7 cellular contexts compared by ENCODE assay signal in the genomic region with DNA sequence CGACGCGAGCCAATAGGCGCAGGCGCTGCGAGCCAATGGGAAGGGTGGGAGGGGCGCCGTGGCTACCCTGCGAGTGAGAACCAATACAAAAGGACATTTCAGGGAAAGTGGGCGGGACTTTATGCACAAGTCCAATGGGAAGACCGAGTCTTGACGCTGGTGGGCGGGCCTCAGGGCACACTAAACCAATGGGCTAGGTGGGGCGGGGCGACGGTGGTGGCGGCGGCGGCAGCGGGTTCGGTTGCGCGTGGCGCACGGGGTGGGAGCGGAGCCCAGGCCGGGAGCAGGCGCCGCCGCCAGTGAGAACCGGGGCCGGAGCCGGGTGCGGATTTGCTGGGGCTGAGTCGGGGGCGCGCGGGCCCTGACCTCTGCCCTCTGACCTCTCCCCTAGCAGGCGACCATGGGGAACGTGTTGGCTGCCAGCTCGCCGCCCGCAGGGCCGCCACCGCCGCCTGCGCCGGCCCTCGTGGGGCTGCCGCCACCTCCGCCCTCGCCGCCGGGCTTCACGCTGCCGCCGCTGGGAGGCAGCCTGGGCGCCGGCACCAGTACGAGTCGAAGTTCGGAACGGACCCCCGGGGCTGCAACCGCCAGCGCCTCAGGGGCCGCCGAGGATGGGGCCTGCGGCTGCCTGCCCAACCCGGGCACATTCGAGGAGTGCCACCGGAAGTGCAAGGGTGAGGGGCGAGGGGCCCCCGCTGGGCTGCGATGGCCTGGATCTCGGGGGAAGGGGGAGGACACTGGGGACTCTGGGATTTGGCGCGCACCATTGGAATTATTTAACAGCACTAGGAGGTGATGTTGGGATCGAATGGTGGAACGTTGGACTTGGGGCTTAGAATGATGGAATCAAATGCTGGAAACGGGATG. TPM values are rescaled to one million over a fixed set of nuclear protein-coding genes. Genes with fewer than 3 reads are reported as not detected.
DNase-seq lines count a peak whose midpoint lies in the region; ATAC-seq and TF ChIP-seq lines count a peak whose summit lies in the region.

TOMM40 (plus strand) TSS at position 239 of the 867 bp plus-strand sequence; CDS start at position 401, 162 bp downstream.

- intact Hi-C loops in uterus (cut with DNase I; ENCODE audit: low total_unique reads): no loop called here

- no peaks in the 10 kb centered on the region for H3K27me3 ChIP-seq in uterus

- peak; percentile 70 for ATAC-seq in HG02840 (IDR thresholded peaks at IDR 0.05; ENCODE audit: low FRiP score, unreplicated experiment)
- no peak for ATAC-seq in activated CD8-positive, alpha-beta memory T cell treated with anti-CD3 and anti-CD28 coated beads, Interleukin-2, amount 10 ng/mL, durations not matched to agents 7 days and 5 days

- peaks cover 38% of the 10 kb centered on the region for H3K4me1 Mint-ChIP-seq in activated CD8-positive, alpha-beta memory T cell treated with anti-CD3 and anti-CD28 coated beads, Interleukin-2, amount 10 ng/mL, durations not matched to agents 7 days and 5 days

- TF ChIP-seq POLR2A in uterus (IDR thresholded peaks at IDR 0.05): peak in 1 of 2 donors; percentile 37

- H3K4me1 ChIP-seq in uterus: peaks cover 4 to 14% of the 10 kb centered on the region in 2 donors

- H3K4me3 Mint-ChIP-seq in activated CD8-positive, alpha-beta memory T cell treated with anti-CD3 and anti-CD28 coated beads, Interleukin-2, amount 10 ng/mL, durations not matched to agents 7 days and 5 days: peak within 1 kb of the TSS; percentile 90

- peak within 1 kb of the TSS; percentile 85 to 96 for H3K27ac ChIP-seq in uterus

- H3K9me3 ChIP-seq in uterus: no peaks in the 10 kb centered on the region

- H3K4me3 ChIP-seq in GM12875 (ENCODE audit: low read depth, low read length) (peak within 1 kb of the TSS; percentile 89), fibroblast of pulmonary artery (replicated peaks; ENCODE audit: low read depth, low read length) (peak within 1 kb of the TSS; percentile 80), uterus (peak within 1 kb of the TSS; percentile 53 to 86)

- 0 out of 2 replicates have a peak, but pooled peaks have one; percentile 1 for TF ChIP-seq CTCF in GM12875 (IDR thresholded peaks at IDR 0.05; ENCODE audit: borderline replicate concordance, insufficient read depth, low read depth, low read length)
- TF ChIP-seq CTCF in fibroblast of pulmonary artery (IDR thresholded peaks at IDR 0.05; ENCODE audit: low read length, missing control alignments): no peak
- TF ChIP-seq CTCF in uterus (IDR thresholded peaks at IDR 0.05): peak in 1 of 4 experiments; percentile 2

- no peaks in the 10 kb centered on the region for H3K9me3 Mint-ChIP-seq in activated CD8-positive, alpha-beta memory T cell treated with anti-CD3 and anti-CD28 coated beads, Interleukin-2, amount 10 ng/mL, durations not matched to agents 7 days and 5 days (ENCODE audit: low read depth)

- DNase-seq in NCI-H2196 treated with DMSO at 0.1 percent for 48 hours (lab: John Stamatoyannopoulos, UW; ENCODE audit: unreplicated experiment) (peak; percentile 100), fibroblast of pulmonary artery (ENCODE audit: low read depth) (peak; percentile 100), non-pigmented ciliary epithelial cell (ENCODE audit: low read depth) (peak; percentile 98), uterus (peak in 1 of 2 donors; percentile 100)
- DNase-seq in activated CD8-positive, alpha-beta memory T cell treated with anti-CD3 and anti-CD28 coated beads, Interleukin-2, amount 10 ng/mL, durations not matched to agents 7 days and 5 days: peak; percentile 58

- no peaks in the 10 kb centered on the region for H3K27me3 Mint-ChIP-seq in activated CD8-positive, alpha-beta memory T cell treated with anti-CD3 and anti-CD28 coated beads, Interleukin-2, amount 10 ng/mL, durations not matched to agents 7 days and 5 days

- peaks cover 34% of the 10 kb centered on the region for H3K36me3 Mint-ChIP-seq in activated CD8-positive, alpha-beta memory T cell treated with anti-CD3 and anti-CD28 coated beads, Interleukin-2, amount 10 ng/mL, durations not matched to agents 7 days and 5 days

- H3K27ac Mint-ChIP-seq in activated CD8-positive, alpha-beta memory T cell treated with anti-CD3 and anti-CD28 coated beads, Interleukin-2, amount 10 ng/mL, durations not matched to agents 7 days and 5 days: peak within 1 kb of the TSS; percentile 91

- no peaks in the 10 kb centered on the region for H3K36me3 ChIP-seq in uterus

- CTCF ChIA-PET in activated CD8-positive, alpha-beta memory T cell treated with anti-CD3 and anti-CD28 coated beads, Interleukin-2, amount 10 ng/mL, durations not matched to agents 7 days and 5 days (lab: Charles Lee): interaction anchor here (0.9 to 1.4 kb wide), 3 partner anchors 12 to 168 kb away, joined by 3 to 8 read pairs (median 7); no protein-coding TSS in a partner anchor

RNA-seq across cellular contexts. Expression of gene TOMM40, which starts in this region (rescaled TPM):
- total RNA-seq in activated CD8-positive, alpha-beta memory T cell treated with anti-CD3 and anti-CD28 coated beads, Interleukin-2, amount 10 ng/mL, durations not matched to agents 7 days and 5 days: 100 to 1,000 TPM in 1 of 2 experiments, 10 to 100 TPM in 1; 66.9 to 103 TPM
- 10 to 100 TPM; 10.5 to 38.2 (median 24.1) TPM for total RNA-seq in uterus
